Comparison of ENCODE assay signal across 34 cellular contexts in genomic region chr3:158562674-158563073, GRCh38. TPM values are rescaled to one million over a fixed set of nuclear protein-coding genes. Genes with fewer than 3 reads are reported as not detected.
"Had no signal": no experiment of that assay in that cellular context is flagged by ENCODE, and none has a peak within 500 bp of the region (broad histone marks: within the 10 kb centered on the region; RNA-seq: fewer than 3 reads in every experiment).

No MANE protein-coding gene starts in this region.

- H3K4me1 ChIP-seq: colonic mucosa, esophagus squamous epithelium, gastroesophageal sphincter had no signal

- H3K36me3 Mint-ChIP-seq: activated CD4-positive, alpha-beta memory T cell treated with anti-CD3 and anti-CD28 coated beads for 36 hours; activated CD8-positive, alpha-beta memory T cell treated with anti-CD3 and anti-CD28 coated beads, Interleukin-2, amount 10 ng/mL, durations not matched to agents 7 days and 5 days; activated naive CD4-positive, alpha-beta T cell treated with anti-CD3 and anti-CD28 coated beads, Interleukin-2, amount 10 ng/mL, durations not matched to agents 7 days and 5 days; activated naive CD4-positive, alpha-beta T cell treated with anti-CD3 and anti-CD28 coated beads, Interleukin-2, amount 50 U/mL, for 72 hours; activated naive CD8-positive, alpha-beta T cell treated with anti-CD3 and anti-CD28 coated beads, Interleukin-2, amount 10 ng/mL, durations not matched to agents 7 days and 5 days had no signal

- H3K27me3 Mint-ChIP-seq: activated CD4-positive, alpha-beta T cell treated with anti-CD3 and anti-CD28 coated beads, Interleukin-2, amount 10 ng/mL, durations not matched to agents 24 days and 14 days; activated naive CD4-positive, alpha-beta T cell treated with anti-CD3 and anti-CD28 coated beads, Interleukin-2, amount 10 ng/mL, durations not matched to agents 7 days and 5 days had no signal

- FAIRE-seq: astrocyte, bronchial epithelial cell, endometrium, endothelial cell of umbilical vein had no signal

- H3K4me3 Mint-ChIP-seq: activated CD4-positive, alpha-beta memory T cell treated with anti-CD3 and anti-CD28 coated beads for 36 hours; activated CD4-positive, alpha-beta T cell treated with anti-CD3 and anti-CD28 coated beads for 36 hours; activated CD4-positive, alpha-beta T cell treated with anti-CD3 and anti-CD28 coated beads, Interleukin-2, amount 10 ng/mL, durations not matched to agents 24 days and 14 days; activated CD8-positive, alpha-beta memory T cell treated with anti-CD3 and anti-CD28 coated beads, Interleukin-2, amount 10 ng/mL, durations not matched to agents 7 days and 5 days; activated CD8-positive, alpha-beta T cell treated with anti-CD3 and anti-CD28 coated beads, Interleukin-2, amount 10 ng/mL, durations not matched to agents 7 days and 5 days; activated naive CD4-positive, alpha-beta T cell treated with anti-CD3 and anti-CD28 coated beads, Interleukin-2, amount 10 ng/mL, durations not matched to agents 7 days and 5 days; activated naive CD8-positive, alpha-beta T cell treated with anti-CD3 and anti-CD28 coated beads, Interleukin-2, amount 10 ng/mL, durations not matched to agents 7 days and 5 days; activated T-helper 1 cell treated with anti-CD3 and anti-CD28 coated beads, Interleukin-12 subunit alpha, Interleukin-12 subunit beta, Interleukin-2, Interleukin-4 antibody, amounts not matched to agents 30 ng/mL and 10 ng/mL and 1 ng/mL, durations not matched to agents 14 hours and 24 hours and 36 hours had no signal

- H3K27ac ChIP-seq: brain microvascular endothelial cell, colonic mucosa, epithelial cell of prostate, esophagus squamous epithelium, gastroesophageal sphincter had no signal

- ATAC-seq: activated CD4-positive, alpha-beta T cell treated with anti-CD3 and anti-CD28 coated beads for 36 hours; activated CD8-positive, alpha-beta memory T cell treated with anti-CD3 and anti-CD28 coated beads, Interleukin-2, amount 10 ng/mL, durations not matched to agents 7 days and 5 days; activated CD8-positive, alpha-beta T cell treated with anti-CD3 and anti-CD28 coated beads, Interleukin-2, amount 10 ng/mL, durations not matched to agents 7 days and 5 days; activated naive CD4-positive, alpha-beta T cell treated with anti-CD3 and anti-CD28 coated beads, Interleukin-2, amount 50 U/mL, for 72 hours; gastroesophageal sphincter had no signal

- H3K27ac Mint-ChIP-seq: activated CD4-positive, alpha-beta memory T cell treated with anti-CD3 and anti-CD28 coated beads for 36 hours; activated CD4-positive, alpha-beta T cell treated with anti-CD3 and anti-CD28 coated beads for 36 hours; activated CD4-positive, alpha-beta T cell treated with anti-CD3 and anti-CD28 coated beads, Interleukin-2, amount 10 ng/mL, durations not matched to agents 24 days and 14 days; activated CD8-positive, alpha-beta memory T cell treated with anti-CD3 and anti-CD28 coated beads, Interleukin-2, amount 10 ng/mL, durations not matched to agents 7 days and 5 days; activated CD8-positive, alpha-beta T cell treated with anti-CD3 and anti-CD28 coated beads, Interleukin-2, amount 10 ng/mL, durations not matched to agents 7 days and 5 days; activated naive CD4-positive, alpha-beta T cell treated with anti-CD3 and anti-CD28 coated beads, Interleukin-2, amount 10 ng/mL, durations not matched to agents 7 days and 5 days; activated naive CD4-positive, alpha-beta T cell treated with anti-CD3 and anti-CD28 coated beads, Interleukin-2, amount 50 U/mL, for 72 hours; activated naive CD8-positive, alpha-beta T cell treated with anti-CD3 and anti-CD28 coated beads, Interleukin-2, amount 10 ng/mL, durations not matched to agents 7 days and 5 days; activated T-helper 1 cell treated with anti-CD3 and anti-CD28 coated beads, Interleukin-12 subunit alpha, Interleukin-12 subunit beta, Interleukin-2, Interleukin-4 antibody, amounts not matched to agents 30 ng/mL and 10 ng/mL and 1 ng/mL, durations not matched to agents 14 hours and 24 hours and 36 hours; activated T-helper 2 cell treated with anti-CD3 and anti-CD28 coated beads, Interferon-gamma antibody, Interleukin-2, Interleukin-4, amounts not matched to agents 10 μg/mL and 5 μg/mL and 100 μg/mL, durations not matched to agents 14 hours and 24 hours and 36 hours had no signal

- H3K9me3 Mint-ChIP-seq: activated CD4-positive, alpha-beta T cell treated with anti-CD3 and anti-CD28 coated beads, Interleukin-2, amount 10 ng/mL, durations not matched to agents 24 days and 14 days; activated naive CD4-positive, alpha-beta T cell treated with anti-CD3 and anti-CD28 coated beads, Interleukin-2, amount 10 ng/mL, durations not matched to agents 7 days and 5 days; activated T-helper 1 cell treated with anti-CD3 and anti-CD28 coated beads, Interleukin-12 subunit alpha, Interleukin-12 subunit beta, Interleukin-2, Interleukin-4 antibody, amounts not matched to agents 30 ng/mL and 10 ng/mL and 1 ng/mL, durations not matched to agents 14 hours and 24 hours and 36 hours had no signal

- H3K27me3 ChIP-seq: brain microvascular endothelial cell, colonic mucosa, esophagus squamous epithelium, gastroesophageal sphincter had no signal

- H3K4me1 Mint-ChIP-seq: activated CD4-positive, alpha-beta T cell treated with anti-CD3 and anti-CD28 coated beads, Interleukin-2, amount 10 ng/mL, durations not matched to agents 24 days and 14 days; activated CD8-positive, alpha-beta memory T cell treated with anti-CD3 and anti-CD28 coated beads, Interleukin-2, amount 10 ng/mL, durations not matched to agents 7 days and 5 days; activated naive CD4-positive, alpha-beta T cell treated with anti-CD3 and anti-CD28 coated beads, Interleukin-2, amount 10 ng/mL, durations not matched to agents 7 days and 5 days; activated naive CD8-positive, alpha-beta T cell treated with anti-CD3 and anti-CD28 coated beads, Interleukin-2, amount 10 ng/mL, durations not matched to agents 7 days and 5 days had no signal

- DNase-seq: activated CD4-positive, alpha-beta memory T cell treated with anti-CD3 and anti-CD28 coated beads for 36 hours; activated CD4-positive, alpha-beta T cell treated with anti-CD3 and anti-CD28 coated beads for 36 hours; activated CD4-positive, alpha-beta T cell treated with anti-CD3 and anti-CD28 coated beads, Interleukin-2, amount 10 ng/mL, durations not matched to agents 24 days and 14 days; activated CD4-positive, CD25-positive, alpha-beta regulatory T cell; activated CD4-positive, CD25-positive, alpha-beta regulatory T cell treated with anti-CD3 and anti-CD28 coated beads, Interleukin-2, amount 50 U/mL, for 72 hours; activated CD8-positive, alpha-beta memory T cell treated with anti-CD3 and anti-CD28 coated beads, Interleukin-2, amount 10 ng/mL, durations not matched to agents 7 days and 5 days; activated CD8-positive, alpha-beta memory T cell treated with anti-CD3 and anti-CD28 coated beads, Interleukin-2, amount 50 U/mL, for 4 hours; activated CD8-positive, alpha-beta T cell treated with anti-CD3 and anti-CD28 coated beads, Interleukin-2, amount 10 ng/mL, durations not matched to agents 7 days and 5 days; activated gamma-delta T cell; activated naive CD4-positive, alpha-beta T cell; activated naive CD4-positive, alpha-beta T cell treated with anti-CD3 and anti-CD28 coated beads, Interleukin-2, amount 10 ng/mL, durations not matched to agents 7 days and 5 days; activated naive CD8-positive, alpha-beta T cell treated with anti-CD3 and anti-CD28 coated beads, Interleukin-2, amount 10 ng/mL, durations not matched to agents 7 days and 5 days; activated T-cell treated with anti-CD3 and anti-CD28 coated beads, Interleukin-2, amount 50 U/mL, for 1 hour; activated T-cell treated with anti-CD3 and anti-CD28 coated beads, Interleukin-2, amount 50 U/mL, for 48 hours; amniotic stem cell; anterior cingulate cortex; brain microvascular endothelial cell; central memory CD4-positive, alpha-beta T cell; cerebellar nuclear complex; colonic mucosa; effector CD8-positive, alpha-beta T cell; esophagus squamous epithelium; foreskin melanocyte; T-helper 2 cell had no signal

- H3K4me3 ChIP-seq: colonic mucosa, esophagus squamous epithelium, gastroesophageal sphincter had no signal

- H3K36me3 ChIP-seq: brain microvascular endothelial cell, colonic mucosa, esophagus squamous epithelium, gastroesophageal sphincter had no signal

- H3K9me3 ChIP-seq: colonic mucosa, esophagus squamous epithelium, gastroesophageal sphincter had no signal

RNA-seq across cellular contexts. Expression of gene MLF1, which starts 8.3 kb away (rescaled TPM):
- total RNA-seq: T-helper 1 cell treated with Interleukin-12 subunit alpha and Interleukin-12 subunit beta and Interleukin-4 antibody, amounts not matched to agents 30 ng/mL and 1 ng/mL, for 36 hours had no signal
